ENCODE assay signal across 12 cellular contexts in genomic region chr5:125190232-125191051, GRCh38.
DNase-seq lines count a peak whose midpoint lies in the region; TF ChIP-seq lines count a peak whose summit lies in the region.
"Had no signal": no experiment of that assay in that cellular context is flagged by ENCODE, and none has a peak within 500 bp of the region (broad histone marks: within the 10 kb centered on the region; RNA-seq: fewer than 3 reads in every experiment).

No MANE protein-coding gene starts in this region.

- no peak overlapping the region for H3K4me2 ChIP-seq in SK-N-SH
- no peak overlapping the region for H3K4me2 ChIP-seq in mesendoderm (ENCODE audit: low read length)
- H3K4me2 ChIP-seq: PC-9 had no signal

- no peaks in the 10 kb centered on the region for H3K79me1 ChIP-seq in mesendoderm (ENCODE audit: low read length)

- 0 out of 2 replicates have a peak overlapping the region, but pooled peaks have one; percentile 47 for H3K27ac ChIP-seq in HUES6 (ENCODE audit: low read depth, low read length)
- H3K27ac ChIP-seq in SK-N-SH (ENCODE audit: low read depth in 2 of 2, low read length in 1 of 2), result peak overlapping the region in 1 of 2 experiments; percentile 44; a peak in 2 of 4 replicates
- H3K27ac ChIP-seq in mesendoderm (ENCODE audit: low read depth, low read length), result no peak overlapping the region
- no peak overlapping the region for H3K27ac ChIP-seq in RWPE1
- H3K27ac ChIP-seq: brain microvascular endothelial cell, PC-9 had no signal

- no peak overlapping the region for H2BK5ac ChIP-seq in mesendoderm (ENCODE audit: low read length)

- no peaks in the 10 kb centered on the region for H3K9me2 ChIP-seq in SK-N-SH

- H3K18ac ChIP-seq in mesendoderm (ENCODE audit: low read length), result no peak overlapping the region

- H4K5ac ChIP-seq in mesendoderm (ENCODE audit: low read length), result no peak overlapping the region

- peak overlapping the region; percentile 66 for H3K56ac ChIP-seq in mesendoderm (ENCODE audit: low read length)

- H3K4me3 ChIP-seq in HUES6 (ENCODE audit: low read depth, low read length) (no peak overlapping the region), SK-N-SH (ENCODE audit: low read depth in 2 of 2, low read length in 1 of 2) (no peak overlapping the region), mesendoderm (ENCODE audit: low read length) (no peak overlapping the region)
- H3K4me3 ChIP-seq: PC-9 had no signal

- DNase-seq in COLO668 (lab: John Stamatoyannopoulos, UW; ENCODE audit: unreplicated experiment) (peak; percentile 7), SK-N-SH (peak; percentile 40), mesendoderm (peak; percentile 48), posterior vena cava (ENCODE audit: low spot score) (no peak), RWPE1 (ENCODE audit: low spot score) (no peak), NAMALWA (ENCODE audit: low spot score) (no peak)
- DNase-seq in activated CD4-positive, CD25-positive, alpha-beta regulatory T cell (lab: John Stamatoyannopoulos, UW), result no peak
- DNase-seq: brain microvascular endothelial cell; COR-L47; stimulated activated CD4-positive, alpha-beta T cell treated with anti-CD3 and anti-CD28 coated beads, Interleukin-12 subunit alpha, Interleukin-12 subunit beta, amount 100 ng/mL, for 4 hours had no signal

- H3K36me3 ChIP-seq in HUES6 (ENCODE audit: control insufficient read depth, insufficient read depth, low read length), result no peaks in the 10 kb centered on the region
- no peaks in the 10 kb centered on the region for H3K36me3 ChIP-seq in SK-N-SH (replicated peaks in 1 of 2; ENCODE audit: control insufficient read depth in 1 of 2, insufficient read depth in 2 of 2, low read length in 1 of 2)
- H3K36me3 ChIP-seq in mesendoderm (ENCODE audit: control insufficient read depth, insufficient read depth, low read length), result no peaks in the 10 kb centered on the region
- H3K36me3 ChIP-seq: brain microvascular endothelial cell had no signal

- H2BK15ac ChIP-seq in mesendoderm (replicated peaks; ENCODE audit: low read depth), result no peak overlapping the region

- TF ChIP-seq CTCF in SK-N-SH (IDR thresholded peaks at IDR 0.05), result no peak
- TF ChIP-seq CTCF in RWPE1 (conservative IDR thresholded peaks at IDR 0.05; ENCODE audit: low read depth), result no peak

- H3K9ac ChIP-seq in HUES6 (ENCODE audit: low read length) (no peak overlapping the region), SK-N-SH (no peak overlapping the region), mesendoderm (ENCODE audit: low read length) (no peak overlapping the region)

- no peak overlapping the region for H2AK5ac ChIP-seq in mesendoderm (ENCODE audit: low read length)

- no peak overlapping the region for H2BK120ac ChIP-seq in mesendoderm (ENCODE audit: low read depth, low read length)

- H4K8ac ChIP-seq in mesendoderm (ENCODE audit: low read depth, low read length), result no peak overlapping the region

- no peaks in the 10 kb centered on the region for H3K79me2 ChIP-seq in SK-N-SH (ENCODE audit: insufficient read depth)
- no peaks in the 10 kb centered on the region for H3K79me2 ChIP-seq in mesendoderm (ENCODE audit: control insufficient read depth, insufficient read depth, low read length)

- TF ChIP-seq RAD21 in SK-N-SH (IDR thresholded peaks at IDR 0.05; ENCODE audit: low read length), result peak; percentile 57

- no peak overlapping the region for H3K4ac ChIP-seq in mesendoderm (ENCODE audit: low read depth, low read length)

- H3K4me1 ChIP-seq in HUES6 (ENCODE audit: control insufficient read depth, insufficient read depth, low read length) (peaks cover 15% of the 10 kb centered on the region), SK-N-SH (ENCODE audit: control insufficient read depth in 1 of 2, insufficient read depth in 2 of 2, low read depth in 1 of 2, low read length in 1 of 2) (peaks cover 0 to 18% of the 10 kb centered on the region in 2 experiments; a peak in 2 of 4 replicates), mesendoderm (ENCODE audit: control insufficient read depth, low read depth, low read length) (peaks cover 5% of the 10 kb centered on the region)

- intact Hi-C loops in posterior vena cava (cut with DNase I), result loop anchor here in 1 of 2 donors (10.0 kb wide), 1 partner anchor 664 kb away; no protein-coding TSS in a partner anchor

- H3K27me3 ChIP-seq in HUES6 (ENCODE audit: control insufficient read depth, insufficient read depth, low read length) (no peaks in the 10 kb centered on the region), SK-N-SH (ENCODE audit: insufficient read depth) (no peaks in the 10 kb centered on the region), mesendoderm (ENCODE audit: insufficient read depth, low read length, poor library complexity) (no peaks in the 10 kb centered on the region)
- H3K27me3 ChIP-seq: brain microvascular endothelial cell had no signal

- 61% methylated on average over 8 of the region's 8 CpGs for WGBS in SK-N-SH (ENCODE audit: low lambda C conversion rate)
- no CpG with 5 or more reads among the region's 8 CpGs for WGBS in mesendoderm (ENCODE audit: extremely low coverage, insufficient coverage, low lambda C conversion rate)

- no peak overlapping the region for H3K23ac ChIP-seq in mesendoderm (ENCODE audit: low read length)

- CTCF ChIA-PET in SK-N-SH (lab: Yijun Ruan, JAX), result interaction anchor here (0.7 to 1.3 kb wide), 4 partner anchors 9 to 451 kb away, joined by 3 read pairs; no protein-coding TSS in a partner anchor
- CTCF ChIA-PET in RWPE1 (lab: Yijun Ruan, JAX), result interaction anchor here (0.6 to 0.7 kb wide), 2 partner anchors 11 to 15 kb away, joined by 3 to 4 read pairs; no protein-coding TSS in a partner anchor

- peak in 1 of 2 experiments; percentile 96; a peak in 2 of 4 replicates for TF ChIP-seq EP300 in SK-N-SH (IDR thresholded peaks at IDR 0.05; ENCODE audit: borderline replicate concordance in 1 of 2, low read depth in 1 of 2, low read length in 1 of 2)

- POLR2A ChIA-PET in SK-N-SH (lab: Yijun Ruan, JAX) (interaction anchor here (1.0 to 1.2 kb wide), 2 partner anchors 10 to 443 kb away, joined by 3 to 8 read pairs; no protein-coding TSS in a partner anchor), RWPE1 (lab: Yijun Ruan, JAX; ENCODE audit: low non-redundant PET) (no interaction called here)

- no peaks in the 10 kb centered on the region for H4K20me1 ChIP-seq in SK-N-SH (ENCODE audit: insufficient read depth)

- H3F3A ChIP-seq in SK-N-SH (replicated peaks; ENCODE audit: insufficient read depth), result no peaks in the 10 kb centered on the region

- H3K9me3 ChIP-seq in HUES6 (ENCODE audit: control insufficient read depth, insufficient read depth, low read depth, low read length) (no peaks in the 10 kb centered on the region), SK-N-SH (no peaks in the 10 kb centered on the region)

- H2AFZ ChIP-seq in SK-N-SH (ENCODE audit: low read depth), result 0 out of 2 replicates have a peak overlapping the region, but pooled peaks have one; percentile 1
- H2AFZ ChIP-seq: PC-9 had no signal

TF ChIP-seq in SK-N-SH, 30 proteins besides CTCF, POLR2A, EP300 and RAD21 (continues in another document):
- no peak for TF ChIP-seq USF2 (IDR thresholded peaks at IDR 0.05; ENCODE audit: borderline replicate concordance, low read depth, low read length)
- TF ChIP-seq USF1 (IDR thresholded peaks at IDR 0.05; ENCODE audit: borderline replicate concordance, low read depth), result no peak
- TF ChIP-seq MXI1 (IDR thresholded peaks at IDR 0.05; ENCODE audit: low read depth, low read length), result peak; percentile 87; the same call in 1 of the 2 replicates
- TF ChIP-seq CHD2 (IDR thresholded peaks at IDR 0.05; ENCODE audit: low read length, partially characterized antibody), result peak; percentile 69
- no peak for TF ChIP-seq TAF1 (IDR thresholded peaks at IDR 0.05; ENCODE audit: borderline replicate concordance, low read depth, low read length)
- TF ChIP-seq NRF1 (IDR thresholded peaks at IDR 0.05; ENCODE audit: low read depth, low read length), result no peak
- TF ChIP-seq EZH2phosphoT487 (IDR thresholded peaks at IDR 0.05; ENCODE audit: borderline replicate concordance, low read depth), result no peak
- TF ChIP-seq ELF1 (IDR thresholded peaks at IDR 0.05), result no peak
- TF ChIP-seq YY1 (IDR thresholded peaks at IDR 0.05; ENCODE audit: low read depth), result no peak
- TF ChIP-seq, protein P1, sequence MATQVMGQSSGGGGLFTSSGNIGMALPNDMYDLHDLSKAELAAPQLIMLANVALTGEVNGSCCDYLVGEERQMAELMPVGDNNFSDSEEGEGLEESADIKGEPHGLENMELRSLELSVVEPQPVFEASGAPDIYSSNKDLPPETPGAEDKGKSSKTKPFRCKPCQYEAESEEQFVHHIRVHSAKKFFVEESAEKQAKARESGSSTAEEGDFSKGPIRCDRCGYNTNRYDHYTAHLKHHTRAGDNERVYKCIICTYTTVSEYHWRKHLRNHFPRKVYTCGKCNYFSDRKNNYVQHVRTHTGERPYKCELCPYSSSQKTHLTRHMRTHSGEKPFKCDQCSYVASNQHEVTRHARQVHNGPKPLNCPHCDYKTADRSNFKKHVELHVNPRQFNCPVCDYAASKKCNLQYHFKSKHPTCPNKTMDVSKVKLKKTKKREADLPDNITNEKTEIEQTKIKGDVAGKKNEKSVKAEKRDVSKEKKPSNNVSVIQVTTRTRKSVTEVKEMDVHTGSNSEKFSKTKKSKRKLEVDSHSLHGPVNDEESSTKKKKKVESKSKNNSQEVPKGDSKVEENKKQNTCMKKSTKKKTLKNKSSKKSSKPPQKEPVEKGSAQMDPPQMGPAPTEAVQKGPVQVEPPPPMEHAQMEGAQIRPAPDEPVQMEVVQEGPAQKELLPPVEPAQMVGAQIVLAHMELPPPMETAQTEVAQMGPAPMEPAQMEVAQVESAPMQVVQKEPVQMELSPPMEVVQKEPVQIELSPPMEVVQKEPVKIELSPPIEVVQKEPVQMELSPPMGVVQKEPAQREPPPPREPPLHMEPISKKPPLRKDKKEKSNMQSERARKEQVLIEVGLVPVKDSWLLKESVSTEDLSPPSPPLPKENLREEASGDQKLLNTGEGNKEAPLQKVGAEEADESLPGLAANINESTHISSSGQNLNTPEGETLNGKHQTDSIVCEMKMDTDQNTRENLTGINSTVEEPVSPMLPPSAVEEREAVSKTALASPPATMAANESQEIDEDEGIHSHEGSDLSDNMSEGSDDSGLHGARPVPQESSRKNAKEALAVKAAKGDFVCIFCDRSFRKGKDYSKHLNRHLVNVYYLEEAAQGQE (IDR thresholded peaks at IDR 0.05; ENCODE audit: low read depth, low read length), result no peak

Comparison
In these comparisons a context has a peak if more than half of its experiments do, and no peak if none do; other contexts are left out.
1. DNase-seq: peak in COLO668 (single experiment), SK-N-SH (single experiment) and mesendoderm (single experiment); none in posterior vena cava (single experiment), RWPE1 (single experiment), activated CD4-positive, CD25-positive, alpha-beta regulatory T cell (0 of 4) and NAMALWA (single experiment).